Comparison of ENCODE assay signal across 34 cellular contexts in the genomic region with DNA sequence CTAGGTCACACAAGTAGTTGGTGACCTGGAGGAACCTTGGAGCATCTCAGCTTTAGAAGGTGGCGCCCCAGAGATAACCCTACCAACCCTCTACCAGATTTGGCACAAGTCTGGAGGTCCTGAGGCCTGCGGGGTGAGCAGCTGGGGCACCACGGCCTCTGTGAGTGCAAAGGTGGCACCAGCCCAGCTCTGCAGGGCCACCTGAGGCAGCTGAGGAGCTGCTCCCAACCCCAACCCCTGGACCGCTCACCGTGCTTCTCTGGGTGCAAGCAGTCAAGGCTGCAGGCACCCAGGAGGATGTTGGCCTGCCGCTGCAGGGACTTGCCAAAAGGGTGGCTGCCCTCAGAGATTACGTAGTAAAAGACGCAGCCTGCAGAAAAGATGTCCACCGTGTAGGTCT. TPM values are rescaled to one million over a fixed set of nuclear protein-coding genes. Genes with fewer than 3 reads are reported as not detected.
"Had no signal": no experiment of that assay in that cellular context is flagged by ENCODE, and none has a peak within 500 bp of the region (broad histone marks: within the 10 kb centered on the region; RNA-seq: fewer than 3 reads in every experiment).

No MANE protein-coding gene starts in this region.

- ATAC-seq: gastrocnemius medialis; mucosa of descending colon; pancreas; stimulated activated naive B cell treated with anti-CD40 and anti-IgM and Interleukin-4, amounts not matched to agents 10 μg/mL and 1 μg/mL and 100 μg/mL, for 72 hours; WTC11 had no signal

- H3K27me3 Mint-ChIP-seq: activated naive CD8-positive, alpha-beta T cell treated with anti-CD3 and anti-CD28 coated beads, Interleukin-2, amount 10 ng/mL, durations not matched to agents 7 days and 5 days; stimulated activated naive B cell treated with anti-CD40 and anti-IgM and Interleukin-4, amounts not matched to agents 10 μg/mL and 1 μg/mL and 100 μg/mL, for 72 hours had no signal

- H3K9me3 Mint-ChIP-seq: activated naive CD8-positive, alpha-beta T cell treated with anti-CD3 and anti-CD28 coated beads, Interleukin-2, amount 10 ng/mL, durations not matched to agents 7 days and 5 days; stimulated activated naive B cell treated with anti-CD40 and anti-IgM and Interleukin-4, amounts not matched to agents 10 μg/mL and 1 μg/mL and 100 μg/mL, for 72 hours; WTC11 had no signal

- H3K4me2 ChIP-seq: SK-N-SH, smooth muscle cell had no signal

- H3K4me3 Mint-ChIP-seq: activated naive CD8-positive, alpha-beta T cell treated with anti-CD3 and anti-CD28 coated beads, Interleukin-2, amount 10 ng/mL, durations not matched to agents 7 days and 5 days; stimulated activated naive B cell treated with anti-CD40 and anti-IgM and Interleukin-4, amounts not matched to agents 10 μg/mL and 1 μg/mL and 100 μg/mL, for 72 hours; WTC11 had no signal

- H3K4me1 Mint-ChIP-seq: WTC11 had no signal

- H3K27me3 ChIP-seq: esophagus squamous epithelium, gastrocnemius medialis, pancreas, suprapubic skin, tibial artery had no signal

- FAIRE-seq: endometrium, pancreas had no signal

- H3K4me1 ChIP-seq: esophagus squamous epithelium, gastrocnemius medialis, left ventricle myocardium inferior, pancreas, prostate gland, suprapubic skin, tibial artery had no signal

- H3K27ac Mint-ChIP-seq: activated naive CD8-positive, alpha-beta T cell treated with anti-CD3 and anti-CD28 coated beads, Interleukin-2, amount 10 ng/mL, durations not matched to agents 7 days and 5 days; WTC11 had no signal

- H3K4me3 ChIP-seq: esophagus squamous epithelium, gastrocnemius medialis, left ventricle myocardium inferior, lung, mucosa of descending colon, pancreas, prostate gland, smooth muscle cell, suprapubic skin, tibial artery had no signal

- DNase-seq: activated CD4-positive, alpha-beta T cell treated with anti-CD3 and anti-CD28 coated beads for 1 hour; activated CD4-positive, alpha-beta T cell treated with anti-CD3 and anti-CD28 coated beads, Interleukin-2, amount 50 U/mL, for 1 hour; activated CD8-positive, alpha-beta memory T cell treated with anti-CD3 and anti-CD28 coated beads for 24 hours; activated naive CD4-positive, alpha-beta T cell treated with Interleukin-2 at 50 U/mL for 16 hours; activated naive CD8-positive, alpha-beta T cell treated with anti-CD3 and anti-CD28 coated beads, Interleukin-2, amount 10 ng/mL, durations not matched to agents 7 days and 5 days; activated T-cell treated with anti-CD3 and anti-CD28 coated beads, Interleukin-2, amount 50 U/mL, for 1 hour; caudate nucleus; dermis blood vessel endothelial cell; effector CD4-positive, alpha-beta T cell; esophagus squamous epithelium; gastrocnemius medialis; glutamatergic neuron; islet precursor cell; left ventricle myocardium inferior; mucosa of descending colon; nucleus accumbens; pancreas; retina; SK-N-SH; stimulated activated CD4-positive, alpha-beta T cell treated with anti-CD3 and anti-CD28 coated beads, Interleukin-1b, Interleukin-23, amount 100 ng/mL, for 48 hours; stimulated activated CD4-positive, alpha-beta T cell treated with anti-CD3 and anti-CD28 coated beads, Interleukin-4, amount 100 ng/mL, for 4 hours; stimulated activated CD8-positive, alpha-beta memory T cell treated with anti-CD3 and anti-CD28 coated beads, Interleukin-4, amount 100 ng/mL, for 48 hours; stimulated activated naive B cell treated with anti-CD40 and anti-IgM and Interleukin-4, amounts not matched to agents 10 μg/mL and 1 μg/mL and 100 μg/mL, for 72 hours; SW 1271; T-helper 2 cell; tibial artery had no signal

- H3K9me3 ChIP-seq: esophagus squamous epithelium, gastrocnemius medialis, left ventricle myocardium inferior, mucosa of descending colon, pancreas, prostate gland, SK-N-SH, suprapubic skin, tibial artery had no signal

- H3K9ac ChIP-seq: SK-N-SH had no signal

- H3K27ac ChIP-seq: epithelial cell of prostate, esophagus squamous epithelium, gastrocnemius medialis, left ventricle myocardium inferior, pancreas, prostate gland, suprapubic skin, tibial artery had no signal

RNA-seq across cellular contexts. Expression of a gene that starts 28.4 kb away (rescaled TPM):
- total RNA-seq: smooth muscle cell had no signal
- polyA plus RNA-seq: neural cell had no signal

RNA-seq across cellular contexts. Expression of a gene that starts 50.7 kb away (rescaled TPM):
- total RNA-seq: left ventricle myocardium inferior, mucosa of descending colon, smooth muscle cell had no signal
